Comparison of ENCODE assay signal across 21 cellular contexts in genomic region chr20:57860576-57860975, GRCh38.
DNase-seq lines count a peak whose midpoint lies in the region; ATAC-seq, FAIRE-seq and TF ChIP-seq lines count a peak whose summit lies in the region.
"Had no signal": no experiment of that assay in that cellular context is flagged by ENCODE, and none has a peak within 500 bp of the region (broad histone marks: within the 10 kb centered on the region; RNA-seq: fewer than 3 reads in every experiment).

No MANE protein-coding gene starts in this region.

- H3K36me3 ChIP-seq in esophagus muscularis mucosa, result no peaks in the 10 kb centered on the region
- H3K36me3 ChIP-seq: HAP-1 had no signal

- no peaks in the 10 kb centered on the region for H3K4me1 ChIP-seq in esophagus muscularis mucosa
- H3K4me1 ChIP-seq: HAP-1 had no signal

- no peaks in the 10 kb centered on the region for H3K4me1 Mint-ChIP-seq in osteocyte (ENCODE audit: unreplicated experiment)

- peaks cover 14% of the 10 kb centered on the region for H3K9me3 Mint-ChIP-seq in osteocyte (ENCODE audit: unreplicated experiment)
- H3K9me3 Mint-ChIP-seq: HFFc6 had no signal

- WGBS in esophagus muscularis mucosa, result 95% methylated on average over 6 of the region's 6 CpGs

- H3K36me3 Mint-ChIP-seq in osteocyte (ENCODE audit: unreplicated experiment), result no peaks in the 10 kb centered on the region
- H3K36me3 Mint-ChIP-seq: CD4-positive, alpha-beta memory T cell had no signal

- no peaks in the 10 kb centered on the region for H3K9me3 ChIP-seq in esophagus muscularis mucosa
- H3K9me3 ChIP-seq: HAP-1 had no signal

- intact Hi-C loops in esophagus muscularis mucosa (cut with DNase I), result no loop called here

- H3K4me3 ChIP-seq in coronary artery, result no peak overlapping the region
- no peak overlapping the region for H3K4me3 ChIP-seq in esophagus muscularis mucosa
- H3K4me3 ChIP-seq: HAP-1 had no signal

- DNase-seq in HTR-8/SVneo (ENCODE audit: insufficient read length, low spot score) (no peak), coronary artery (ENCODE audit: low spot score) (peak; percentile 45), esophagus muscularis mucosa (ENCODE audit: extremely low spot score) (peak; percentile 74), osteocyte (ENCODE audit: extremely low spot score, unreplicated experiment) (peak; percentile 62), iPS-NIHi11 (ENCODE audit: low spot score) (no peak), SW480 (ENCODE audit: low spot score) (no peak), NCI-H2107 (lab: John Stamatoyannopoulos, UW) (no peak)
- DNase-seq: C1 segment of cervical spinal cord; Calu3; CD4-positive, alpha-beta memory T cell; COR-L47; DMS53; DMS79 treated with DMSO at 0.1 percent for 48 hours; GF-D8; GOT3; HFFc6 had no signal

- no peak for TF ChIP-seq POLR2A in esophagus muscularis mucosa (IDR thresholded peaks at IDR 0.05; ENCODE audit: low read depth)

- H3K27ac ChIP-seq in coronary artery (no peak overlapping the region), esophagus muscularis mucosa (replicated peaks in 1 of 4) (no peak overlapping the region)

- TF ChIP-seq CTCF in coronary artery (IDR thresholded peaks at IDR 0.05) (no peak), esophagus muscularis mucosa (IDR thresholded peaks at IDR 0.05) (no peak), osteocyte (IDR thresholded peaks at IDR 0.05) (no peak)

- no peak for ATAC-seq in HG03135 (IDR thresholded peaks at IDR 0.05; ENCODE audit: unreplicated experiment)

- no peaks in the 10 kb centered on the region for H3K27me3 ChIP-seq in esophagus muscularis mucosa

- no peak overlapping the region for H3K4me3 Mint-ChIP-seq in osteocyte (ENCODE audit: unreplicated experiment)
- H3K4me3 Mint-ChIP-seq: CD4-positive, alpha-beta memory T cell; HFFc6 had no signal

- no peak for TF ChIP-seq EP300 in esophagus muscularis mucosa (IDR thresholded peaks at IDR 0.05)

- H3K27me3 Mint-ChIP-seq in osteocyte (ENCODE audit: unreplicated experiment), result peaks cover 70% of the 10 kb centered on the region

- no peak overlapping the region for H3K27ac Mint-ChIP-seq in osteocyte (ENCODE audit: unreplicated experiment)
- H3K27ac Mint-ChIP-seq: CD4-positive, alpha-beta memory T cell; HFFc6 had no signal

- peak; percentile 80 for FAIRE-seq in HTR-8/SVneo (lab: Jason Lieb, UNC)
- FAIRE-seq: GM12891, GM18507, H54 had no signal

Comparison
In these comparisons a context has a peak if more than half of its experiments do, and no peak if none do; other contexts are left out.
1. DNase-seq: peak in coronary artery (single experiment), esophagus muscularis mucosa (single experiment) and osteocyte (single experiment); none in HTR-8/SVneo (single experiment), iPS-NIHi11 (single experiment), SW480 (single experiment) and NCI-H2107 (single experiment).